Comparison of ENCODE assay signal across 8 cellular contexts in genomic region chr1:119549719-119550141, GRCh38. TPM values are rescaled to one million over a fixed set of nuclear protein-coding genes. Genes with fewer than 3 reads are reported as not detected.
DNase-seq lines count a peak whose midpoint lies in the region; ATAC-seq and TF ChIP-seq lines count a peak whose summit lies in the region.

No MANE protein-coding gene starts in this region.

- H3K36me3 ChIP-seq in MG63 = no peaks in the 10 kb centered on the region
- H3K36me3 ChIP-seq in mucosa of descending colon (ENCODE audit: low read depth) = no peaks in the 10 kb centered on the region

- peak; percentile 25; the same call in 1 of the 2 replicates for TF ChIP-seq CTCF in RWPE1 (conservative IDR thresholded peaks at IDR 0.05; ENCODE audit: low read depth)
- TF ChIP-seq CTCF in endothelial cell (IDR thresholded peaks at IDR 0.05; ENCODE audit: unreplicated experiment) = peak; percentile 29
- TF ChIP-seq CTCF in mucosa of descending colon (IDR thresholded peaks at IDR 0.05) = peak; percentile 38

- intact Hi-C loops in mucosa of descending colon (cut with DNase I, micrococcal nuclease) = no loop called here

- no peak overlapping the region for H3K4me3 ChIP-seq in MG63
- no peak overlapping the region for H3K4me3 ChIP-seq in mucosa of descending colon

- peak; percentile 11 for DNase-seq in DMS 273 treated with DMSO at 0.1 percent for 48 hours (lab: John Stamatoyannopoulos, UW)
- peak; percentile 45 for DNase-seq in MG63
- peak; percentile 13 for DNase-seq in RWPE1 (ENCODE audit: low spot score)
- DNase-seq in endothelial cell (ENCODE audit: low spot score) = peak; percentile 77
- peak in 2 of 3 donors; percentile 28 to 64 for DNase-seq in mucosa of descending colon
- DNase-seq in mesenteric fat pad (ENCODE audit: low spot score) = no peak

- peak; percentile 76 for ATAC-seq in GM21360 (IDR thresholded peaks at IDR 0.05; ENCODE audit: unreplicated experiment)
- ATAC-seq in mucosa of descending colon = peak; percentile 82
- no peak for ATAC-seq in GM21576 (IDR thresholded peaks at IDR 0.05; ENCODE audit: unreplicated experiment)

- POLR2A ChIA-PET in RWPE1 (lab: Yijun Ruan, JAX; ENCODE audit: low non-redundant PET) = no interaction called here

- H3K36me3 Mint-ChIP-seq in endothelial cell (ENCODE audit: low read depth, unreplicated experiment) = no peaks in the 10 kb centered on the region

- H3K27ac Mint-ChIP-seq in endothelial cell (ENCODE audit: unreplicated experiment) = no peak overlapping the region

- peaks cover 2% of the 10 kb centered on the region for H3K27me3 Mint-ChIP-seq in endothelial cell (ENCODE audit: unreplicated experiment)

- peaks cover 6% of the 10 kb centered on the region for H3K4me1 Mint-ChIP-seq in endothelial cell (ENCODE audit: unreplicated experiment)

- no peaks in the 10 kb centered on the region for H3K9me3 ChIP-seq in MG63
- H3K9me3 ChIP-seq in mucosa of descending colon = no peaks in the 10 kb centered on the region

- no peaks in the 10 kb centered on the region for H3K27me3 ChIP-seq in MG63

- H3K4me1 ChIP-seq in mucosa of descending colon (ENCODE audit: low read depth) = no peaks in the 10 kb centered on the region

- no peaks in the 10 kb centered on the region for H3K9me3 Mint-ChIP-seq in endothelial cell (ENCODE audit: unreplicated experiment)

- H3K4me3 Mint-ChIP-seq in endothelial cell (ENCODE audit: unreplicated experiment) = no peak overlapping the region

- no peak overlapping the region for H3K27ac ChIP-seq in RWPE1

- CTCF ChIA-PET in RWPE1 (lab: Yijun Ruan, JAX) = no interaction called here

RNA-seq across cellular contexts. Expression of gene HSD3B1, which starts 42.7 kb away (rescaled TPM):
- not detected in 2 replicates for total RNA-seq in MG63 (2014; rRNA removed; shearing (Covaris generic); ENCODE audit: low replicate concordance)
- total RNA-seq in endothelial cell (ENCODE audit: unreplicated experiment) (not detected), mucosa of descending colon (under 1 TPM in 2 of 3 donors, not detected in 1; 0.41 to 0.48 TPM), mesenteric fat pad (not detected)
